In genomic region chr12:19642305-19642704, GRCh38 we compare ENCODE assay signal across 1 cellular context.
TF ChIP-seq lines count a peak whose summit lies in the region.

No MANE protein-coding gene starts in this region.

TF ChIP-seq in GM12878, 131 proteins besides CTCF, POLR2A, EP300 and RAD21 (continued from another document):
- TF ChIP-seq BHLHE40 (IDR thresholded peaks at IDR 0.05; ENCODE audit: borderline replicate concordance in 1 of 2, low read depth in 2 of 2, low read length in 1 of 2), result no peak
